In the genomic region with DNA sequence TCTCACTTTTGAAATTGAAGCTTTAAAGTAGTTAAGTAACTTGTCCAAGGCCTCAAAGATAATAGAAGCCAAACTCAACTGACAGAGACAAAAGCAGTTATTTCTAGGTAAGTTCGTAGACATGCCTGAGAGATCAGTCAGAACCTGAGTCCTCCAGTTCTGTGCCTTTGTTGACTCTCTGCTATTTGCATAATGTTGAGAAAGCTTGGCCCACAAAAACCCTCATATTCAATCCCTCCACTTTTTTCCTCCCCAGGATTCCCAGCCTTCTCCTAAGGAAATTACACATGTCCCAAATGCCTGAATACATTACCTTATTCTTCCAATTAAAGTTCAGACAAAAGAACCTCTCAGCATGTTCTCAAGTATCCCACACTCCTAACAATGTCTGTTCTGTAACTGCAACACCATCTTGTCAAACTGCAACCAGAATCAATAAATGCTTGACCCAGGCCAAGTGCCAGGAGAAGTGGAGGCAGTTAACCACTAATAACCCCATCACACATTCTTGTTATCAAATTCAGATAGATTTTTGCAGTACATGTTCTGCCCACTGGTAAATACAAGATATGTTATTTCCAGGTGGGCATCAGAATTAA, we compare ENCODE assay signal across 20 cellular contexts.
"Had no signal": no experiment of that assay in that cellular context is flagged by ENCODE, and none has a peak within 500 bp of the region (broad histone marks: within the 10 kb centered on the region; RNA-seq: fewer than 3 reads in every experiment).

No MANE protein-coding gene starts in this region.

- H3K4me1 Mint-ChIP-seq: activated CD4-positive, alpha-beta T cell treated with anti-CD3 and anti-CD28 coated beads, Interleukin-2, amount 10 ng/mL, durations not matched to agents 7 days and 5 days; activated naive CD4-positive, alpha-beta T cell treated with anti-CD3 and anti-CD28 coated beads, Interleukin-2, amount 10 ng/mL, durations not matched to agents 7 days and 5 days; stimulated activated effector memory CD8-positive, alpha-beta T cell treated with anti-CD3 and anti-CD28 coated beads, Interleukin-12 subunit alpha, Interleukin-12 subunit beta, amount 100 ng/mL, for 72 hours had no signal

- ATAC-seq: activated T-cell treated with anti-CD3 and anti-CD28 coated beads, Interleukin-2, amount 50 U/mL, for 4 hours; effector memory CD8-positive, alpha-beta T cell; left cardiac atrium; natural killer cell treated with Interleukin-12 subunit alpha and Interleukin-12 subunit beta and Interleukin-15 and Interleukin-18, amount 100 ng/mL, for 72 hours; sciatic nerve; stimulated activated effector memory CD8-positive, alpha-beta T cell treated with anti-CD3 and anti-CD28 coated beads, Interleukin-12 subunit alpha, Interleukin-12 subunit beta, amount 100 ng/mL, for 72 hours had no signal

- H3K27me3 ChIP-seq: stomach, vagina had no signal

- H3K27ac Mint-ChIP-seq: activated CD4-positive, alpha-beta T cell treated with anti-CD3 and anti-CD28 coated beads, Interleukin-2, amount 10 ng/mL, durations not matched to agents 7 days and 5 days; activated naive CD4-positive, alpha-beta T cell treated with anti-CD3 and anti-CD28 coated beads, Interleukin-2, amount 10 ng/mL, durations not matched to agents 7 days and 5 days; dendritic cell treated with granulocyte-macrophage colony-stimulating factor and Interleukin-4, amounts not matched to agents 40 ng/mL and 50 ng/mL, for 4 days; effector memory CD8-positive, alpha-beta T cell; natural killer cell treated with Interleukin-12 subunit alpha and Interleukin-12 subunit beta and Interleukin-15 and Interleukin-18, amount 100 ng/mL, for 72 hours; stimulated activated effector memory CD8-positive, alpha-beta T cell treated with anti-CD3 and anti-CD28 coated beads, Interleukin-12 subunit alpha, Interleukin-12 subunit beta, amount 100 ng/mL, for 72 hours had no signal

- H3K27me3 Mint-ChIP-seq: activated CD4-positive, alpha-beta T cell treated with anti-CD3 and anti-CD28 coated beads, Interleukin-2, amount 10 ng/mL, durations not matched to agents 7 days and 5 days; activated naive CD4-positive, alpha-beta T cell treated with anti-CD3 and anti-CD28 coated beads, Interleukin-2, amount 10 ng/mL, durations not matched to agents 7 days and 5 days; dendritic cell treated with granulocyte-macrophage colony-stimulating factor and Interleukin-4, amounts not matched to agents 40 ng/mL and 50 ng/mL, for 4 days; effector memory CD8-positive, alpha-beta T cell; natural killer cell treated with Interleukin-12 subunit alpha and Interleukin-12 subunit beta and Interleukin-15 and Interleukin-18, amount 100 ng/mL, for 72 hours had no signal

- H3K36me3 ChIP-seq: stomach, vagina had no signal

- H3K27ac ChIP-seq: stomach, vagina had no signal

- H3K4me3 Mint-ChIP-seq: activated CD4-positive, alpha-beta T cell treated with anti-CD3 and anti-CD28 coated beads, Interleukin-2, amount 10 ng/mL, durations not matched to agents 7 days and 5 days; activated naive CD4-positive, alpha-beta T cell treated with anti-CD3 and anti-CD28 coated beads, Interleukin-2, amount 10 ng/mL, durations not matched to agents 7 days and 5 days; activated T-cell treated with anti-CD3 and anti-CD28 coated beads, Interleukin-2, amount 50 U/mL, for 4 hours; dendritic cell treated with granulocyte-macrophage colony-stimulating factor and Interleukin-4, amounts not matched to agents 40 ng/mL and 50 ng/mL, for 4 days; effector memory CD8-positive, alpha-beta T cell; natural killer cell treated with Interleukin-12 subunit alpha and Interleukin-12 subunit beta and Interleukin-15 and Interleukin-18, amount 100 ng/mL, for 72 hours; stimulated activated effector memory CD8-positive, alpha-beta T cell treated with anti-CD3 and anti-CD28 coated beads, Interleukin-12 subunit alpha, Interleukin-12 subunit beta, amount 100 ng/mL, for 72 hours had no signal

- H3K4me1 ChIP-seq: stomach, vagina had no signal

- H3K4me3 ChIP-seq: smooth muscle cell, stomach, vagina had no signal

- H3K9me3 ChIP-seq: stomach, vagina had no signal

- H3K4me2 ChIP-seq: smooth muscle cell had no signal

- FAIRE-seq: islet of Langerhans had no signal

- DNase-seq: activated CD4-positive, alpha-beta T cell treated with anti-CD3 and anti-CD28 coated beads, Interleukin-2, amount 10 ng/mL, durations not matched to agents 7 days and 5 days; activated CD8-positive, alpha-beta memory T cell treated with anti-CD3 and anti-CD28 coated beads, Interleukin-2, amount 50 U/mL, for 4 hours; activated effector memory CD4-positive, alpha-beta T cell treated with Interleukin-2 at 50 U/mL for 16 hours; activated naive CD4-positive, alpha-beta T cell treated with anti-CD3 and anti-CD28 coated beads, Interleukin-2, amount 10 ng/mL, durations not matched to agents 7 days and 5 days; activated T-cell treated with anti-CD3 and anti-CD28 coated beads, Interleukin-2, amount 50 U/mL, for 4 hours; aorta; effector memory CD8-positive, alpha-beta T cell; left cardiac atrium; stimulated activated CD4-positive, alpha-beta T cell treated with anti-CD3 and anti-CD28 coated beads, Interleukin-4, amount 100 ng/mL, for 24 hours; stomach; T-helper 1 cell; T1000; trophoblast cell had no signal

- H3K36me3 Mint-ChIP-seq: activated naive CD4-positive, alpha-beta T cell treated with anti-CD3 and anti-CD28 coated beads, Interleukin-2, amount 10 ng/mL, durations not matched to agents 7 days and 5 days; natural killer cell treated with Interleukin-12 subunit alpha and Interleukin-12 subunit beta and Interleukin-15 and Interleukin-18, amount 100 ng/mL, for 72 hours; stimulated activated effector memory CD8-positive, alpha-beta T cell treated with anti-CD3 and anti-CD28 coated beads, Interleukin-12 subunit alpha, Interleukin-12 subunit beta, amount 100 ng/mL, for 72 hours had no signal
